In genomic region chr10:3066317-3066931, GRCh38 we compare ENCODE assay signal across 8 cellular contexts. TPM values are rescaled to one million over a fixed set of nuclear protein-coding genes. Genes with fewer than 3 reads are reported as not detected.
DNase-seq lines count a peak whose midpoint lies in the region; ATAC-seq, FAIRE-seq and TF ChIP-seq lines count a peak whose summit lies in the region.

No MANE protein-coding gene starts in this region.

- H3K27me3 ChIP-seq in Panc1 (ENCODE audit: control insufficient read depth, insufficient read depth, low read length) (no peaks in the 10 kb centered on the region), esophagus (ENCODE audit: control insufficient read depth in 1 of 2, insufficient read depth in 2 of 2, low read length in 2 of 2) (no peaks in the 10 kb centered on the region), ovary (no peaks in the 10 kb centered on the region)

- no peak for TF ChIP-seq CTCF in Panc1 (IDR thresholded peaks at IDR 0.05)
- no peak for TF ChIP-seq CTCF in ovary (IDR thresholded peaks at IDR 0.05)

- peaks cover 15% of the 10 kb centered on the region for H3K4me1 ChIP-seq in Panc1 (ENCODE audit: control insufficient read depth, insufficient read depth, low read length)
- H3K4me1 ChIP-seq in esophagus (ENCODE audit: control insufficient read depth in 2 of 2, insufficient read depth in 2 of 2, low read length in 1 of 2), result peaks cover 2 to 6% of the 10 kb centered on the region in 2 donors
- H3K4me1 ChIP-seq in ovary (ENCODE audit: insufficient read depth), result peaks cover 9% of the 10 kb centered on the region

- in situ Hi-C loops in Panc1 (cut with HindIII; ENCODE audit: low pct_unique_long_range_greater_than_20kb, low sequenced_read_pairs), result no loop called here

- H3K27ac ChIP-seq in Panc1 (ENCODE audit: low read length), result no peak overlapping the region
- H3K27ac ChIP-seq in esophagus (ENCODE audit: low read depth in 2 of 2, low read length in 1 of 2), result no peak overlapping the region
- H3K27ac ChIP-seq in ovary, result no peak overlapping the region

- WGBS in esophagus, 2 donors, result 14 to 17% methylated on average over 36 to 45 of the region's 45 CpGs
- WGBS in ovary, 3 donors, result 6 to 14% (median 9%) methylated on average over 29 to 45 of the region's 45 CpGs

- H3K4me3 ChIP-seq in Panc1 (ENCODE audit: low read depth in 2 of 2, low read length in 2 of 2) (peak overlapping the region; percentile 50 to 80), esophagus (ENCODE audit: low read depth in 1 of 2, low read length in 2 of 2) (peak overlapping the region; percentile 55 to 80), ovary (peak overlapping the region; percentile 58)

- H3K9me3 ChIP-seq in Panc1 (ENCODE audit: control insufficient read depth, insufficient read depth, low read depth, low read length) (no peaks in the 10 kb centered on the region), esophagus (ENCODE audit: control insufficient read depth in 2 of 2, insufficient read depth in 1 of 2, low read depth in 1 of 2, low read length in 1 of 2) (no peaks in the 10 kb centered on the region), ovary (no peaks in the 10 kb centered on the region)

- no peak for TF ChIP-seq EP300 in ovary (IDR thresholded peaks at IDR 0.05)

- POLR2A ChIA-PET in Panc1 (lab: Charles Lee), result no interaction called here

- intact Hi-C loops in Panc1 (cut with micrococcal nuclease; ENCODE audit: unreplicated experiment) (no loop called here), ovary (cut with DNase I) (no loop called here)

- no peak for FAIRE-seq in GM12892 (lab: Jason Lieb, UNC)

- no peak for TF ChIP-seq POLR2A in ovary (IDR thresholded peaks at IDR 0.05)
- TF ChIP-seq POLR2A in GM12892 (IDR thresholded peaks at IDR 0.05; ENCODE audit: low read depth, low read length), result no peak

- ATAC-seq in Panc1, result peak; percentile 9; the same call in 1 of the 2 replicates

- CTCF ChIA-PET in Panc1 (lab: Charles Lee), result no interaction called here

- no TSS peak for BruUV-seq in Panc1 (replicated peaks; lab: Mats Ljungman, UMichigan)

- DNase-seq in COLO668 (lab: John Stamatoyannopoulos, UW; ENCODE audit: unreplicated experiment), result peak; percentile 9
- no peak for DNase-seq in Panc1 (ENCODE audit: low read depth, low spot score)
- peak in 3 of 5 donors; percentile 52 to 55 (median 54) for DNase-seq in ovary
- DNase-seq in middle frontal gyrus (ENCODE audit: extremely low spot score, low spot score), result no peak
- DNase-seq in amniotic stem cell (lab: John Stamatoyannopoulos, UW), result no peak
- no peak for DNase-seq in GM03348 (ENCODE audit: low spot score)
- no peak for DNase-seq in GM12892 (ENCODE audit: insufficient read length)

- H3K36me3 ChIP-seq in Panc1 (ENCODE audit: control insufficient read depth, insufficient read depth, low read length) (peaks cover 2% of the 10 kb centered on the region; the same call in 1 of the 2 replicates), esophagus (ENCODE audit: control insufficient read depth in 2 of 2, insufficient read depth in 2 of 2, low read length in 1 of 2) (no peaks in the 10 kb centered on the region), ovary (no peaks in the 10 kb centered on the region)

RNA-seq across cellular contexts. Expression of gene PFKP, which starts 0.9 kb away (rescaled TPM):
- total RNA-seq in Panc1 (2021; ENCODE audit: unreplicated experiment) (232 TPM), ovary (10 to 100 TPM; 12.4 to 43.4 (median 23.1) TPM)
- polyA plus RNA-seq in Panc1 (2012; ENCODE audit: insufficient read length), result 436 TPM
- polyA plus RNA-seq in esophagus (10 to 100 TPM; 43.9 to 66.9 TPM), ovary (10 to 100 TPM; 19.6 to 74.9 TPM)
- 162 TPM for polyA plus RNA-seq in GM12892 (2012; ENCODE audit: missing spikeins)

Comparison
In these comparisons a context has a peak if more than half of its experiments do, and no peak if none do; other contexts are left out.
1. DNase-seq: peak in COLO668 (single experiment) and ovary (3 of 5); none in Panc1 (single experiment), middle frontal gyrus (single experiment), amniotic stem cell (single experiment), GM03348 (single experiment) and GM12892 (single experiment).
2. Peak in every context shown above with its lines, with median percentiles within 50 percentile points of each other: H3K4me3 ChIP-seq.